ENCODE assay signal across 11 cellular contexts in the genomic region with DNA sequence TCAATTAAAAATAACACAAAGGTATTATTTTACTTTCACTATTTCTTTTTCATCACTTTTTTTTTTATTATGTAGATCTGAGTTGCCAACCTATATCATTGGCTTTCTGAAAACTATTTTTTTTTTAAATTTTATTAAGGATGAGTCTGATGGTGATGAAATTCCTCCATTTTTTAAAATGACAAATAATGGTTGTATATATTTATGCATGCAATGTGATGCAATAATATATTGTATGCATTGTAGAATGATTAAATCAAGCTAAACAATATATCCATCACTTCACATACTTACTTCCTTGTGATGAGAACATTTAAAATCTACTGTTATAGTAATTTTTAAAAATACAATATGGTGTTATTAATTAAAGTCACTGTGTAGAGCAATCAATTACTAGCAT.
"Had no signal": no experiment of that assay in that cellular context is flagged by ENCODE, and none has a peak within 500 bp of the region (broad histone marks: within the 10 kb centered on the region; RNA-seq: fewer than 3 reads in every experiment).

No MANE protein-coding gene starts in this region.

- FAIRE-seq: H1, H54 had no signal

- H3K4me3 ChIP-seq: GM23248, GM23338, HAP-1 had no signal

- DNase-seq: GM23248, GOT3, H7, H9, HCEC 1CT, HFFc6 had no signal

- H2AFZ ChIP-seq: GM23248, GM23338 had no signal

- ATAC-seq: GM23338, HCT116 had no signal

- H3K4me1 ChIP-seq: HAP-1 had no signal

- H3K9me3 ChIP-seq: HAP-1 had no signal

- H3K4me2 ChIP-seq: GM23338 had no signal

- H3K27ac ChIP-seq: GM23248 had no signal

- H3K9ac ChIP-seq: GM23248 had no signal

- H3K36me3 ChIP-seq: HAP-1 had no signal
